Comparison of ENCODE assay signal across 7 cellular contexts in genomic region chr3:51542596-51542995, GRCh38. TPM values are rescaled to one million over a fixed set of nuclear protein-coding genes. Genes with fewer than 3 reads are reported as not detected.
A peak's percentile ranks its signal among the peaks of the same experiment; 100 is the strongest.
DNase-seq lines count a peak whose midpoint lies in the region; ATAC-seq, FAIRE-seq and TF ChIP-seq lines count a peak whose summit lies in the region.
"Not testable (repeated sequence)": the region's sequence is repeated elsewhere in the genome, so short reads cannot be mapped to it uniquely, and the experiment has no call there.

No MANE protein-coding gene starts in this region.

- DNase-seq in activated T-cell treated with anti-CD3 and anti-CD28 coated beads, Interleukin-2, amount 50 U/mL, for 24 hours; neural crest cell (ENCODE audit: low read depth, low spot score): not testable (repeated sequence)
- peak; percentile 25 to 58 (median 38) for DNase-seq in body of pancreas
- peak; percentile 63 for DNase-seq in HepG2 (ENCODE audit: low spot score)
- DNase-seq in right lobe of liver = peak; percentile 55 to 77 (median 66)
- DNase-seq in spleen = peak; percentile 8

- not testable (repeated sequence) for H3F3A ChIP-seq in Loucy (ENCODE audit: low read depth)

- TF ChIP-seq POLR2A in body of pancreas (IDR thresholded peaks at IDR 0.05); HepG2 (IDR thresholded peaks at IDR 0.05; ENCODE audit: insufficient read depth in 1 of 2, low read depth in 2 of 2, low read length in 2 of 2); right lobe of liver (IDR thresholded peaks at IDR 0.05); spleen (IDR thresholded peaks at IDR 0.05): not testable (repeated sequence)

- H3K9me3 ChIP-seq in Loucy (ENCODE audit: insufficient read depth, low read depth, low read length); body of pancreas; HepG2 (ENCODE audit: low read length); right lobe of liver; spleen: not testable (repeated sequence)

- not testable (repeated sequence) for H3K9me2 ChIP-seq in Loucy (replicated peaks; ENCODE audit: low read depth, low read length)

- H3K4me1 ChIP-seq in Loucy (ENCODE audit: insufficient read depth, low read length, poor library complexity, severe bottlenecking) (peaks cover 33% of the 10 kb centered on the region), body of pancreas (peaks cover 20% of the 10 kb centered on the region), HepG2 (ENCODE audit: insufficient read depth, low read length) (peaks cover 42% of the 10 kb centered on the region), right lobe of liver (peaks cover 0 to 46% (median 10%) of the 10 kb centered on the region in 4 donors), spleen (peaks cover 18 to 55% (median 33%) of the 10 kb centered on the region in 6 donors)

- H3K36me3 ChIP-seq in Loucy (ENCODE audit: insufficient read depth, low read length); body of pancreas (replicated peaks in 1 of 2; ENCODE audit: insufficient read depth in 1 of 2, low read depth in 2 of 2); HepG2 (replicated peaks in 1 of 2; ENCODE audit: control insufficient read depth in 1 of 2, insufficient read depth in 2 of 2, low read length in 2 of 2); right lobe of liver: not testable (repeated sequence)
- H3K36me3 ChIP-seq in spleen = peaks cover 0 to 59% (median 7%) of the 10 kb centered on the region in 6 donors

- not testable (repeated sequence) for H3K4me3 Mint-ChIP-seq in activated T-cell treated with anti-CD3 and anti-CD28 coated beads, Interleukin-2, amount 50 U/mL, for 24 hours
- peak overlapping the region; percentile 49 for H3K4me3 Mint-ChIP-seq in neural crest cell

- H4K20me1 ChIP-seq in Loucy (ENCODE audit: insufficient read depth, low read length, poor library complexity, severe bottlenecking) = peaks cover 36% of the 10 kb centered on the region
- not testable (repeated sequence) for H4K20me1 ChIP-seq in HepG2 (ENCODE audit: insufficient read depth, low read length)

- TF ChIP-seq CTCF in Loucy (conservative IDR thresholded peaks at IDR 0.05; ENCODE audit: low read length); body of pancreas (IDR thresholded peaks at IDR 0.05); HepG2 (CRISPR knock-in tag; IDR thresholded peaks at IDR 0.05); right lobe of liver (IDR thresholded peaks at IDR 0.05); neural crest cell (conservative IDR thresholded peaks at IDR 0.05); spleen (IDR thresholded peaks at IDR 0.05 in 8 of 11, conservative IDR thresholded peaks at IDR 0.05 in 3 of 11): not testable (repeated sequence)

- FAIRE-seq in HepG2 (lab: Jason Lieb, UNC) = not testable (repeated sequence)

- peak overlapping the region in 1 of 4 donors; percentile 6 for H3K27ac ChIP-seq in body of pancreas
- peak overlapping the region; percentile 24 for H3K27ac ChIP-seq in HepG2 (ENCODE audit: extremely low read length, insufficient read depth, low read length)
- peak overlapping the region in 2 of 3 donors; percentile 57 to 60 for H3K27ac ChIP-seq in right lobe of liver
- not testable (repeated sequence) for H3K27ac ChIP-seq in spleen

- not testable (repeated sequence) for BruUV-seq in HepG2 (replicated peaks; lab: Mats Ljungman, UMichigan)

- not testable (repeated sequence) for H2AFZ ChIP-seq in Loucy (ENCODE audit: low read length); HepG2 (ENCODE audit: low read length)

- not testable (repeated sequence) for H3K9ac ChIP-seq in Loucy (ENCODE audit: low read depth, low read length, poor library complexity, severe bottlenecking); HepG2 (ENCODE audit: insufficient read depth, low read depth, low read length)

- H3K27ac Mint-ChIP-seq in activated T-cell treated with anti-CD3 and anti-CD28 coated beads, Interleukin-2, amount 50 U/mL, for 24 hours = peak overlapping the region; percentile 57
- H3K27ac Mint-ChIP-seq in neural crest cell (ENCODE audit: unreplicated experiment) = not testable (repeated sequence)

- not testable (repeated sequence) for H3K27me3 ChIP-seq in Loucy (ENCODE audit: insufficient read depth, low read length, poor library complexity, severe bottlenecking); body of pancreas; HepG2 (ENCODE audit: control insufficient read depth in 1 of 2, insufficient read depth in 2 of 2, low read length in 2 of 2); right lobe of liver; spleen (replicated peaks in 1 of 7)

- H3K9me3 Mint-ChIP-seq in activated T-cell treated with anti-CD3 and anti-CD28 coated beads, Interleukin-2, amount 50 U/mL, for 24 hours; neural crest cell: not testable (repeated sequence)

- TF ChIP-seq RAD21 in HepG2 (CRISPR knock-in tag; IDR thresholded peaks at IDR 0.05) = not testable (repeated sequence)

- in situ Hi-C loops in HepG2 (cut with HindIII; ENCODE audit: extremely low pct_ligation_motif_present, low pct_unique_long_range_greater_than_20kb) = not testable (repeated sequence)

- ATAC-seq in body of pancreas (peak; percentile 36), right lobe of liver (peak; percentile 65 to 75 (median 70))
- ATAC-seq in HepG2 = not testable (repeated sequence)

- not testable (repeated sequence) for H3K27me3 Mint-ChIP-seq in activated T-cell treated with anti-CD3 and anti-CD28 coated beads, Interleukin-2, amount 50 U/mL, for 24 hours; neural crest cell (ENCODE audit: low read depth)

- H3K79me2 ChIP-seq in Loucy (ENCODE audit: insufficient read depth, low read length) = peaks cover 81% of the 10 kb centered on the region
- peaks cover 48% of the 10 kb centered on the region for H3K79me2 ChIP-seq in HepG2 (ENCODE audit: insufficient read depth, low read length)

- H3K4me1 Mint-ChIP-seq in activated T-cell treated with anti-CD3 and anti-CD28 coated beads, Interleukin-2, amount 50 U/mL, for 24 hours (ENCODE audit: low read depth) = peaks cover 38% of the 10 kb centered on the region
- H3K4me1 Mint-ChIP-seq in neural crest cell = peaks cover 31% of the 10 kb centered on the region

- H3K4me3 ChIP-seq in Loucy (ENCODE audit: low read length, poor library complexity, severe bottlenecking); body of pancreas; HepG2 (replicated peaks in 1 of 3; ENCODE audit: insufficient read depth in 1 of 3, low read depth in 2 of 3, low read length in 3 of 3); right lobe of liver; spleen: not testable (repeated sequence)

- H3K4me2 ChIP-seq in Loucy (ENCODE audit: low read depth, low read length, poor library complexity, severe bottlenecking) = peak overlapping the region; percentile 96
- not testable (repeated sequence) for H3K4me2 ChIP-seq in HepG2 (ENCODE audit: low read depth, low read length)

- intact Hi-C loops in body of pancreas (cut with DNase I); HepG2 (cut with micrococcal nuclease; ENCODE audit: unreplicated experiment); right lobe of liver (cut with DNase I); spleen (cut with DNase I; ENCODE audit: low total_unique reads): not testable (repeated sequence)

- 51 to 58% methylated on average over 6 to 11 of the region's 11 CpGs for WGBS in body of pancreas, 2 donors
- WGBS in HepG2 (ENCODE audit: low lambda C conversion rate) = 77% methylated on average over 11 of the region's 11 CpGs
- 35% methylated on average over 9 of the region's 11 CpGs for WGBS in right lobe of liver (ENCODE audit: insufficient coverage, low coverage, low lambda C conversion rate, missing lambda C conversion rate)
- WGBS in spleen, 5 donors = 89 to 99% (median 92%) methylated on average over 11 of the region's 11 CpGs

- CTCF ChIA-PET in HepG2 (lab: Yijun Ruan, JAX; ENCODE audit: low intra/inter-chr PET ratio, low total read pairs) = not testable (repeated sequence)

- TF ChIP-seq EP300 in HepG2 (IDR thresholded peaks at IDR 0.05; ENCODE audit: low read depth in 2 of 2, low read length in 2 of 2); HepG2 (CRISPR knock-in tag; IDR thresholded peaks at IDR 0.05; ENCODE audit: borderline replicate concordance): not testable (repeated sequence)

- H3K36me3 Mint-ChIP-seq in activated T-cell treated with anti-CD3 and anti-CD28 coated beads, Interleukin-2, amount 50 U/mL, for 24 hours (ENCODE audit: low read depth) = peaks cover 75% of the 10 kb centered on the region
- not testable (repeated sequence) for H3K36me3 Mint-ChIP-seq in neural crest cell (ENCODE audit: low read depth)

- POLR2A ChIA-PET in HepG2 (lab: Yijun Ruan, JAX) = not testable (repeated sequence)

RNA-seq across cellular contexts. Expression of gene RAD54L2, which starts 4.1 kb away (rescaled TPM):
- total RNA-seq in body of pancreas (10 to 100 TPM; 15.8 to 25.7 TPM), HepG2 (2016; rRNA removed; fragmentation: Illumina TruSeq; extraction: Trizol) (14.4 and 14.8 TPM in 2 replicates), right lobe of liver (10 to 100 TPM in 5 of 6 experiments, 1 to 10 TPM in 1; 8.0 to 21.1 (median 13.7) TPM), neural crest cell (56.6 and 58.1 TPM in 2 replicates), spleen (10 to 100 TPM; 22.8 to 36.7 (median 32.4) TPM)
- 7.6 and 9.0 TPM in 2 replicates for total RNA-seq in HepG2 (2016; cell fraction: cytosol; rRNA removed; fragmentation: Illumina TruSeq; extraction: Trizol; ENCODE audit: low read depth)
- total RNA-seq in HepG2 (2016; cell fraction: insoluble cytoplasmic fraction; rRNA removed; fragmentation: Illumina TruSeq; extraction: Trizol) = 12.0 and 15.1 TPM in 2 replicates
- total RNA-seq in HepG2 (2016; cell fraction: membrane; rRNA removed; fragmentation: Illumina TruSeq; extraction: Trizol) = 7.8 and 8.1 TPM in 2 replicates
- 22.2 and 23.7 TPM in 2 replicates for total RNA-seq in HepG2 (2016; cell fraction: nucleus; rRNA removed; fragmentation: Illumina TruSeq; extraction: Trizol)
- polyA plus RNA-seq in HepG2 (2011; rRNA removed) (4.9 and 5.5 TPM in 2 replicates), spleen (1 to 10 TPM; 1.4 to 4.3 (median 2.2) TPM)
- polyA plus RNA-seq in HepG2 (2011; cell fraction: cytosol; rRNA removed) = 1.9 and 2.3 TPM in 2 replicates
- polyA plus RNA-seq in HepG2 (2011; cell fraction: nucleus; rRNA removed) = 13.0 and 13.7 TPM in 2 replicates
- polyA plus RNA-seq in HepG2 (2012) = 5.0 and 5.8 TPM in 2 replicates
- 0.18 and 0.20 TPM in 2 replicates for polyA plus RNA-seq in HepG2 (2016; cell fraction: cytosol; fragmentation: Illumina TruSeq; extraction: Trizol; ENCODE audit: low read depth)
- polyA plus RNA-seq in HepG2 (2016; cell fraction: insoluble cytoplasmic fraction; fragmentation: Illumina TruSeq; extraction: Trizol; ENCODE audit: low read depth) = 4.3 and 4.8 TPM in 2 replicates
- polyA plus RNA-seq in HepG2 (2016; cell fraction: membrane; fragmentation: Illumina TruSeq; extraction: Trizol; ENCODE audit: low read depth) = 0.70 and 0.93 TPM in 2 replicates
- 20.2 and 20.5 TPM in 2 replicates for polyA plus RNA-seq in HepG2 (2016; cell fraction: nucleus; fragmentation: Illumina TruSeq; extraction: Trizol; ENCODE audit: insufficient read depth, low read depth)
- polyA minus RNA-seq in HepG2 (2011; rRNA and poly(A)+ RNA removed; ENCODE audit: low replicate concordance) = 21.7 and 33.6 TPM in 2 replicates
- polyA minus RNA-seq in HepG2 (2011; cell fraction: cytosol; rRNA and poly(A)+ RNA removed) = 7.8 and 11.7 TPM in 2 replicates
- polyA minus RNA-seq in HepG2 (2011; cell fraction: nucleus; rRNA and poly(A)+ RNA removed) = 33.7 and 44.8 TPM in 2 replicates

RNA-seq across cellular contexts. Expression of gene DCAF1, which starts 42.8 kb away (rescaled TPM):
- 1 to 10 TPM; 7.5 to 9.6 TPM for total RNA-seq in body of pancreas
- total RNA-seq in HepG2 (2016; rRNA removed; fragmentation: Illumina TruSeq; extraction: Trizol) = 14.3 and 23.3 TPM in 2 replicates
- total RNA-seq in HepG2 (2016; cell fraction: cytosol; rRNA removed; fragmentation: Illumina TruSeq; extraction: Trizol; ENCODE audit: low read depth) = 4.8 and 5.0 TPM in 2 replicates
- total RNA-seq in HepG2 (2016; cell fraction: insoluble cytoplasmic fraction; rRNA removed; fragmentation: Illumina TruSeq; extraction: Trizol) = 13.7 and 21.8 TPM in 2 replicates
- 6.6 and 6.7 TPM in 2 replicates for total RNA-seq in HepG2 (2016; cell fraction: membrane; rRNA removed; fragmentation: Illumina TruSeq; extraction: Trizol)
- total RNA-seq in HepG2 (2016; cell fraction: nucleus; rRNA removed; fragmentation: Illumina TruSeq; extraction: Trizol) = 16.2 and 17.2 TPM in 2 replicates
- 7.5 and 7.7 TPM in 2 replicates for polyA plus RNA-seq in HepG2 (2011; rRNA removed)
- polyA plus RNA-seq in HepG2 (2011; cell fraction: cytosol; rRNA removed) = 5.0 and 6.2 TPM in 2 replicates
- polyA plus RNA-seq in HepG2 (2011; cell fraction: nucleus; rRNA removed) = 14.1 and 15.6 TPM in 2 replicates
- polyA plus RNA-seq in HepG2 (2012) = 11.2 and 12.3 TPM in 2 replicates
- 0.66 and 0.68 TPM in 2 replicates for polyA plus RNA-seq in HepG2 (2016; cell fraction: cytosol; fragmentation: Illumina TruSeq; extraction: Trizol; ENCODE audit: low read depth)
- 15.7 and 17.6 TPM in 2 replicates for polyA plus RNA-seq in HepG2 (2016; cell fraction: insoluble cytoplasmic fraction; fragmentation: Illumina TruSeq; extraction: Trizol; ENCODE audit: low read depth)
- 2.2 and 2.3 TPM in 2 replicates for polyA plus RNA-seq in HepG2 (2016; cell fraction: membrane; fragmentation: Illumina TruSeq; extraction: Trizol; ENCODE audit: low read depth)
- 26.5 and 28.6 TPM in 2 replicates for polyA plus RNA-seq in HepG2 (2016; cell fraction: nucleus; fragmentation: Illumina TruSeq; extraction: Trizol; ENCODE audit: insufficient read depth, low read depth)
- polyA minus RNA-seq in HepG2 (2011; rRNA and poly(A)+ RNA removed; ENCODE audit: low replicate concordance) = 23.4 and 48.5 TPM in 2 replicates
- polyA minus RNA-seq in HepG2 (2011; cell fraction: cytosol; rRNA and poly(A)+ RNA removed) = 10.9 and 11.4 TPM in 2 replicates
- 14.0 and 16.2 TPM in 2 replicates for polyA minus RNA-seq in HepG2 (2011; cell fraction: nucleus; rRNA and poly(A)+ RNA removed)
- 10 to 100 TPM in 2 of 6 experiments, 1 to 10 TPM in 4; 8.2 to 11.6 (median 9.5) TPM for total RNA-seq in right lobe of liver
- total RNA-seq in neural crest cell = 28.6 and 29.9 TPM in 2 replicates
- total RNA-seq in spleen = 10 to 100 TPM; 22.2 to 27.4 (median 24.1) TPM
- 1 to 10 TPM; 7.0 to 9.0 (median 7.2) TPM for polyA plus RNA-seq in spleen
